Comparison of ENCODE assay signal across 12 cellular contexts in the genomic region with DNA sequence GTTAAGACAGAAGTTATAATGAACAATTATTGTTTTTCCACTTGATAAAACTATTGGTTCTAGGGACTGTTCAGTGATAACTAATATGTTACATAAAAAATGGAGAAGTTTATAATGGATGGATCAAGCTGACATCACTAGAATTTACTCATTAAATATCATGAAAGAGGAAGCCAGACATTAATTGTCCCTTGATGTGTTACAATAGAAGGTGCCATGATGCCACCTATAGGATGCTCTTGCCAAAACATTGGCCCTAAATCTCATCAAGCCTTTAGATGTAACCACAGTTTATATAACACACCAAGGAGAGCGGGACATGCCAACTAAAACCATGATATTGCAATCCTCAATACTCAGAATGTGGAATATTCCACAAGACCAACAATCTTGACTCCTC.
DNase-seq lines count a peak whose midpoint lies in the region; TF ChIP-seq lines count a peak whose summit lies in the region.
"Had no signal": no experiment of that assay in that cellular context is flagged by ENCODE, and none has a peak within 500 bp of the region (broad histone marks: within the 10 kb centered on the region; RNA-seq: fewer than 3 reads in every experiment).

No MANE protein-coding gene starts in this region.

- no peak overlapping the region for H3K27ac ChIP-seq in prostate gland

- DNase-seq in NCI-H2081 (lab: John Stamatoyannopoulos, UW), result peak; percentile 7 to 67
- DNase-seq in NCI-H2081 treated with DMSO at 0.1 percent for 48 hours (lab: John Stamatoyannopoulos, UW), result no peak
- peak; percentile 48 to 73 for DNase-seq in NCI-H524 (lab: John Stamatoyannopoulos, UW)
- peak; percentile 54 for DNase-seq in renal cortical epithelial cell (ENCODE audit: low read depth)
- DNase-seq in prostate gland (ENCODE audit: low spot score), result no peak
- no peak for DNase-seq in NCI-H2196 (lab: John Stamatoyannopoulos, UW; ENCODE audit: unreplicated experiment)
- DNase-seq in cardiac septum (ENCODE audit: low spot score), result no peak
- DNase-seq: activated CD8-positive, alpha-beta memory T cell treated with anti-CD3 and anti-CD28 coated beads, Interleukin-2, amount 50 U/mL, for 48 hours; stimulated activated naive CD4-positive, alpha-beta T cell treated with Interleukin-2 at 50 U/mL for 16 hours had no signal

- intact Hi-C loops in prostate gland (cut with DNase I) (no loop called here), cardiac septum (cut with DNase I) (no loop called here)

- peaks cover 17% of the 10 kb centered on the region for H3K4me1 Mint-ChIP-seq in brain
- H3K4me1 Mint-ChIP-seq: B cell had no signal

- H3K4me3 ChIP-seq in prostate gland, result no peak overlapping the region

- TF ChIP-seq POLR2A in prostate gland (IDR thresholded peaks at IDR 0.05), result no peak

- 92% methylated on average over 1 of the region's 1 CpG for WGBS in prostate gland

- H3K27me3 ChIP-seq in prostate gland (replicated peaks; ENCODE audit: insufficient read depth), result no peaks in the 10 kb centered on the region

- H3K27me3 Mint-ChIP-seq in brain, result peaks cover 3% of the 10 kb centered on the region
- H3K27me3 Mint-ChIP-seq: B cell, IgD-negative memory B cell had no signal

- no peaks in the 10 kb centered on the region for H3K9me3 Mint-ChIP-seq in brain
- H3K9me3 Mint-ChIP-seq: IgD-negative memory B cell had no signal

- no peak overlapping the region for H3K27ac Mint-ChIP-seq in brain
- H3K27ac Mint-ChIP-seq: B cell, IgD-negative memory B cell had no signal

- TF ChIP-seq CTCF in brain (conservative IDR thresholded peaks at IDR 0.05) (peak; percentile 19 to 20), prostate gland (IDR thresholded peaks at IDR 0.05) (no peak)

- no peaks in the 10 kb centered on the region for H3K9me3 ChIP-seq in prostate gland

- no peaks in the 10 kb centered on the region for H3K4me1 ChIP-seq in prostate gland (replicated peaks)

- no peaks in the 10 kb centered on the region for H3K36me3 Mint-ChIP-seq in brain
- H3K36me3 Mint-ChIP-seq: IgD-negative memory B cell had no signal

- no peaks in the 10 kb centered on the region for H3K36me3 ChIP-seq in prostate gland

- H3K4me3 Mint-ChIP-seq in brain, result no peak overlapping the region
- H3K4me3 Mint-ChIP-seq: B cell, IgD-negative memory B cell had no signal

Comparison
In these comparisons a context has a peak if more than half of its experiments do, and no peak if none do; other contexts are left out.
1. DNase-seq: peak in NCI-H2081 (2 of 2), NCI-H524 (2 of 2) and renal cortical epithelial cell (single experiment); none in NCI-H2081 treated with DMSO at 0.1 percent for 48 hours (single experiment), prostate gland (single experiment), NCI-H2196 (single experiment) and cardiac septum (single experiment).
2. CTCF ChIP-seq: peak in brain (2 of 2); none in prostate gland (0 of 4).